ENCODE assay signal across 17 cellular contexts in the genomic region with DNA sequence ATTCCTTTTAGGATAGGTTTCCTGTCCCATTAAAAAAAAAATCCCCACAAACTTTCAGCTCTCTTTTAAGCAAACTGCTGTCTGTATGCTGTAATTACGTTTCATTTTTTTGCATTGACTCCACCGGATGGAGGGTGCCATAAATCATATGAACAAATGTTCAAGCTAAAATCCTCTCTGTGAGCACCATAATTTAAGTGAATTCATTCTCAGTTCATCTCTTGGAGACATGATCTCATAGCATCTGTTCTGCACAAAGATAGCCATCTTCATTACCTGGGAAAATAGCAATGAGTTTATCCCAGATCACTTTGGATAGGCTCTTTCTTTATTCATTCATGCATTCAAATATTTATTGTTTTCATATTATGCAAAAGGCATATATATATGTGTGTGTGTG.
"Had no signal": no experiment of that assay in that cellular context is flagged by ENCODE, and none has a peak within 500 bp of the region (broad histone marks: within the 10 kb centered on the region; RNA-seq: fewer than 3 reads in every experiment).

No MANE protein-coding gene starts in this region.

- DNase-seq: effector CD4-positive, alpha-beta T cell; endodermal cell; heart right ventricle; hypothalamus; kidney glomerular epithelial cell; mammary epithelial cell; naive thymus-derived CD8-positive, alpha-beta T cell; posterior cingulate gyrus; sigmoid colon; stimulated activated CD4-positive, alpha-beta T cell treated with anti-CD3 and anti-CD28 coated beads, Interleukin-2, amount 100 ng/mL, for 24 hours; stimulated activated CD4-positive, alpha-beta T cell treated with anti-CD3 and anti-CD28 coated beads, Interleukin-4, amount 100 ng/mL, for 4 hours; stimulated activated naive B cell treated with anti-CD40 and anti-IgM and Interleukin-4, amounts not matched to agents 10 μg/mL and 1 μg/mL and 100 μg/mL, for 72 hours; stimulated activated naive CD8-positive, alpha-beta T cell treated with anti-CD3 and anti-CD28 coated beads, Interleukin-15, amount 100 ng/mL, for 72 hours; testis had no signal

- H3K4me3 ChIP-seq: coronary artery, heart right ventricle, sigmoid colon, skin epidermis, testis, tibial nerve had no signal

- H3K27me3 ChIP-seq: heart right ventricle, sigmoid colon, testis, tibial nerve had no signal

- H3K36me3 ChIP-seq: heart right ventricle, sigmoid colon, tibial nerve had no signal
